In genomic region chr3:192916455-192917257, GRCh38 we compare ENCODE assay signal across 10 cellular contexts. TPM values are rescaled to one million over a fixed set of nuclear protein-coding genes. Genes with fewer than 3 reads are reported as not detected.
DNase-seq lines count a peak whose midpoint lies in the region; ATAC-seq and TF ChIP-seq lines count a peak whose summit lies in the region.
"Had no signal": no experiment of that assay in that cellular context is flagged by ENCODE, and none has a peak within 500 bp of the region (broad histone marks: within the 10 kb centered on the region; RNA-seq: fewer than 3 reads in every experiment).

No MANE protein-coding gene starts in this region.

- ATAC-seq in HG02938 (IDR thresholded peaks at IDR 0.05; ENCODE audit: unreplicated experiment) = peak; percentile 34

- DNase-seq in NCI-H187 (lab: John Stamatoyannopoulos, UW) (peak; percentile 52 to 63), NCI-H187 treated with DMSO at 0.1 percent for 48 hours (lab: John Stamatoyannopoulos, UW) (no peak), NCI-H748 (lab: John Stamatoyannopoulos, UW; ENCODE audit: unreplicated experiment) (peak; percentile 74), glutamatergic neuron (peak; percentile 53)
- DNase-seq in activated naive CD8-positive, alpha-beta T cell treated with anti-CD3 and anti-CD28 coated beads for 36 hours = peak; percentile 43
- DNase-seq in effector CD8-positive, alpha-beta T cell (lab: John Stamatoyannopoulos, UW) = no peak

- peak overlapping the region; percentile 88 for H3K4me3 ChIP-seq in neural cell (ENCODE audit: low read length)

- peak overlapping the region; percentile 91 for H3K9ac ChIP-seq in neural cell (ENCODE audit: low read length)

- peaks cover 3% of the 10 kb centered on the region for H3K36me3 Mint-ChIP-seq in activated naive CD8-positive, alpha-beta T cell treated with anti-CD3 and anti-CD28 coated beads for 36 hours
- no peaks in the 10 kb centered on the region for H3K36me3 Mint-ChIP-seq in glutamatergic neuron (ENCODE audit: unreplicated experiment)

- peaks cover 17% of the 10 kb centered on the region for H3K4me1 Mint-ChIP-seq in activated naive CD8-positive, alpha-beta T cell treated with anti-CD3 and anti-CD28 coated beads for 36 hours
- peaks cover 44% of the 10 kb centered on the region for H3K4me1 Mint-ChIP-seq in glutamatergic neuron (ENCODE audit: low read depth, unreplicated experiment)

- peak overlapping the region; percentile 95 for H3K27ac ChIP-seq in neural cell (ENCODE audit: low read length)
- H3K27ac ChIP-seq: C4-2B, neutrophil had no signal

- no peak for TF ChIP-seq CTCF in glutamatergic neuron (IDR thresholded peaks at IDR 0.05; ENCODE audit: partially characterized antibody, unreplicated experiment)
- TF ChIP-seq CTCF in neural cell (IDR thresholded peaks at IDR 0.05; ENCODE audit: poor library complexity, severe bottlenecking) = peak; percentile 16

- H3K9me3 Mint-ChIP-seq in activated naive CD8-positive, alpha-beta T cell treated with anti-CD3 and anti-CD28 coated beads for 36 hours = peaks cover 2% of the 10 kb centered on the region
- peaks cover 24% of the 10 kb centered on the region for H3K9me3 Mint-ChIP-seq in glutamatergic neuron (ENCODE audit: unreplicated experiment)

- H3K27me3 ChIP-seq in neural cell (ENCODE audit: insufficient read depth, low read depth, low read length) = no peaks in the 10 kb centered on the region

- H3K4me2 ChIP-seq in neural cell (ENCODE audit: low read length) = peak overlapping the region; percentile 87

- H4K20me1 ChIP-seq in neural cell (ENCODE audit: insufficient read depth) = peaks cover 5% of the 10 kb centered on the region

- TF ChIP-seq RAD21 in neural cell (conservative IDR thresholded peaks at IDR 0.05) = no peak

- peak overlapping the region; percentile 82 for H2AFZ ChIP-seq in neural cell (ENCODE audit: low read depth, low read length)

- H3K36me3 ChIP-seq in neural cell (ENCODE audit: insufficient read depth, low read length) = no peaks in the 10 kb centered on the region
- H3K36me3 ChIP-seq: neutrophil had no signal

- peaks cover 78% of the 10 kb centered on the region for H3K27me3 Mint-ChIP-seq in activated naive CD8-positive, alpha-beta T cell treated with anti-CD3 and anti-CD28 coated beads for 36 hours
- H3K27me3 Mint-ChIP-seq in glutamatergic neuron (ENCODE audit: unreplicated experiment) = peaks cover 14% of the 10 kb centered on the region

- peak overlapping the region; percentile 94 for H3K4me3 Mint-ChIP-seq in activated naive CD8-positive, alpha-beta T cell treated with anti-CD3 and anti-CD28 coated beads for 36 hours
- peak overlapping the region; percentile 99 for H3K4me3 Mint-ChIP-seq in glutamatergic neuron (ENCODE audit: unreplicated experiment)

- no peak for TF ChIP-seq EP300 in neural cell (conservative IDR thresholded peaks at IDR 0.05; ENCODE audit: poor library complexity, severe bottlenecking)

- no peaks in the 10 kb centered on the region for H3K9me3 ChIP-seq in neural cell (ENCODE audit: low read length)
- H3K9me3 ChIP-seq: neutrophil had no signal

- H3K27ac Mint-ChIP-seq in activated naive CD8-positive, alpha-beta T cell treated with anti-CD3 and anti-CD28 coated beads for 36 hours = peak overlapping the region; percentile 88
- peak overlapping the region; percentile 98 for H3K27ac Mint-ChIP-seq in glutamatergic neuron (ENCODE audit: unreplicated experiment)

- no peaks in the 10 kb centered on the region for H3K9me2 ChIP-seq in neural cell (ENCODE audit: insufficient read depth, low read length)

- H3K79me2 ChIP-seq in neural cell (replicated peaks; ENCODE audit: insufficient read depth, low read length) = peaks cover 46% of the 10 kb centered on the region

- H3F3A ChIP-seq in neural cell (ENCODE audit: insufficient read depth, low read length, poor library complexity, severe bottlenecking) = peaks cover 4% of the 10 kb centered on the region

TF ChIP-seq in neural cell, 6 proteins besides CTCF, POLR2A, EP300 and RAD21:
- TF ChIP-seq SMC3 (conservative IDR thresholded peaks at IDR 0.05; ENCODE audit: poor library complexity) = no peak
- TF ChIP-seq POLR2AphosphoS5 (IDR thresholded peaks at IDR 0.05) = no peak
- no peak for TF ChIP-seq TAF1 (IDR thresholded peaks at IDR 0.05; ENCODE audit: low read depth)
- TF ChIP-seq EZH2 (IDR thresholded peaks at IDR 0.05; ENCODE audit: borderline replicate concordance, insufficient read depth, low read length, poor library complexity, severe bottlenecking) = no peak
- no peak for TF ChIP-seq MXI1 (conservative IDR thresholded peaks at IDR 0.05; ENCODE audit: poor library complexity, severe bottlenecking)
- no peak for TF ChIP-seq REST (IDR thresholded peaks at IDR 0.05; ENCODE audit: borderline replicate concordance)

RNA-seq across cellular contexts. Expression of gene MB21D2, which starts 1.0 kb away (rescaled TPM):
- 1 to 10 TPM; 6.4 to 6.6 TPM for total RNA-seq in activated naive CD8-positive, alpha-beta T cell treated with anti-CD3 and anti-CD28 coated beads for 36 hours
- total RNA-seq in glutamatergic neuron (ENCODE audit: unreplicated experiment) = 42.5 TPM
- 32.8 and 39.0 TPM in 2 replicates for polyA plus RNA-seq in neural cell
- polyA minus RNA-seq in neural cell = 96.0 and 101 TPM in 2 replicates

Comparison
In these comparisons a context has a peak if more than half of its experiments do, and no peak if none do; other contexts are left out.
1. DNase-seq: peak in NCI-H187 (2 of 2), NCI-H748 (single experiment), activated naive CD8-positive, alpha-beta T cell treated with anti-CD3 and anti-CD28 coated beads for 36 hours (single experiment) and glutamatergic neuron (single experiment); none in NCI-H187 treated with DMSO at 0.1 percent for 48 hours (single experiment) and effector CD8-positive, alpha-beta T cell (single experiment).